In the genomic region with DNA sequence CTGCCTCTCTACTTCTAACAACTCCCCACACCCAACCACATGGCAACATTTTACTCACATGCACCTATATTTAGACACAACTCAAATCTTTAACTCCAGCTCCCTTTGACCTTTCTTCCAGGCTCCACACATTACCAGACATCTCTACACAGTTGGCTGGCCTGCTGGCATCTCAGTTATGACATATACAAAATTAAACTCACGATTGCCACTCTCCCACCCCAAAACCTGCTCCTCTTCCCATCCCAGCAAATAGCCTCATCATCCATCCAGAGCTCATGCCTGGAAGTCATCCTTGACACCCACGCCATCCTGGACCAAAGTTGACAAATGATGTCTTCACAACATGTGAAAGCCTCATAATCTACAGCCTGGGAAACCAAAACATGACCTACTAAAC, we compare ENCODE assay signal across 9 cellular contexts.
"Had no signal": no experiment of that assay in that cellular context is flagged by ENCODE, and none has a peak within 500 bp of the region (broad histone marks: within the 10 kb centered on the region; RNA-seq: fewer than 3 reads in every experiment).

No MANE protein-coding gene starts in this region.

- FAIRE-seq: H54, HTR-8/SVneo, K562 had no signal

- H3K9ac ChIP-seq: GM23248 had no signal

- H3K27ac ChIP-seq: GM23248 had no signal

- H3K4me3 ChIP-seq: GM23248, K562 had no signal

- ATAC-seq: K562 had no signal

- DNase-seq: GM23248, GOT3, H9, HCEC 1CT, IMR-90, KG1 had no signal

- H2AFZ ChIP-seq: GM23248 had no signal
